23 cellular contexts compared by ENCODE assay signal in genomic region chr5:93637697-93638096, GRCh38.
"Had no signal": no experiment of that assay in that cellular context is flagged by ENCODE, and none has a peak within 500 bp of the region (broad histone marks: within the 10 kb centered on the region; RNA-seq: fewer than 3 reads in every experiment).

No MANE protein-coding gene starts in this region.

- H3K27me3 ChIP-seq: SJSA1 had no signal

- FAIRE-seq: RCC 7860 had no signal

- DNase-seq: IMR-90, Karpas-422, KG1, MM.1S, NCI-H1092 treated with DMSO at 0.1 percent for 48 hours, NCI-H1436, NCI-H187, NCI-H2029, NCI-H2081 treated with DMSO at 0.1 percent for 48 hours, NCI-H2171, NCI-H226, NCI-H446, NCI-H510A, NCI-H524 treated with DMSO at 0.1 percent for 48 hours, NCI-H69, NCI-H774, Right ventricle myocardium superior, RPMI8226, SIG-M5, SK-N-SH, SW 1271 had no signal

- H3K36me3 ChIP-seq: SJSA1 had no signal

- H3K4me1 ChIP-seq: SJSA1 had no signal

- H3K4me3 ChIP-seq: SJSA1 had no signal

- H3K9me3 ChIP-seq: SJSA1, SK-N-SH had no signal

- H3K9ac ChIP-seq: SK-N-SH had no signal

- H3K9me2 ChIP-seq: SK-N-SH had no signal

- H3K27ac ChIP-seq: SJSA1 had no signal

- H3K4me2 ChIP-seq: SK-N-SH had no signal
